In the genomic region with DNA sequence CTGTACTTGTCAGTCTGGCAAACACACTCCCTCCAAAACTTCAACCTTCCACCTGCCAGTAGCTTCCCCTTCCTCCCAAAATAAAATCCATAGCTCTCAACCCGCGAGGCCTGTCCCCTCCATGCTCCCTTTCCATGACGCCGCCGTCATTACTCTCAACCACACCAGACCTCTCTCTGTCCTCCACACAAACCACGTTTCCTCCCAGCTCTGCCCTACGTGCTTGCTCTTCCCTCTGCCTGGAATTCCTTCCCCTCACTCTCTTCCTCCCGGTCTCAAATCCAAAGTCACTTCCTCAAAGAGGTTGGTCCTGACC, we compare ENCODE assay signal across 1 cellular context.
TF ChIP-seq lines count a peak whose summit lies in the region.

No MANE protein-coding gene starts in this region.

TF ChIP-seq in IMR-90, 13 proteins besides CTCF, POLR2A, EP300 and RAD21:
- TF ChIP-seq CEBPB (IDR thresholded peaks at IDR 0.05; ENCODE audit: low read depth, low read length) (no peak), MAZ (IDR thresholded peaks at IDR 0.05; ENCODE audit: borderline replicate concordance, low read depth, low read length) (no peak), MAFK (IDR thresholded peaks at IDR 0.05; ENCODE audit: low read depth, low read length) (no peak), SMC3 (IDR thresholded peaks at IDR 0.05; ENCODE audit: low read depth, low read length) (no peak), BHLHE40 (IDR thresholded peaks at IDR 0.05; ENCODE audit: low read depth, low read length) (no peak), MXI1 (IDR thresholded peaks at IDR 0.05; ENCODE audit: borderline replicate concordance, low read depth, low read length) (no peak), RFX5 (IDR thresholded peaks at IDR 0.05; ENCODE audit: low read depth, low read length) (no peak), RCOR1 (IDR thresholded peaks at IDR 0.05; ENCODE audit: insufficient replicate concordance, low read length) (no peak), ELK1 (IDR thresholded peaks at IDR 0.05; ENCODE audit: borderline replicate concordance, low read depth, low read length) (no peak), FOS (IDR thresholded peaks at IDR 0.05; ENCODE audit: low read depth, low read length) (no peak), CHD1 (IDR thresholded peaks at IDR 0.05; ENCODE audit: low read depth, low read length) (no peak), NFE2L2 (IDR thresholded peaks at IDR 0.05; ENCODE audit: low read depth, low read length) (no peak)
- TF ChIP-seq, protein P1, sequence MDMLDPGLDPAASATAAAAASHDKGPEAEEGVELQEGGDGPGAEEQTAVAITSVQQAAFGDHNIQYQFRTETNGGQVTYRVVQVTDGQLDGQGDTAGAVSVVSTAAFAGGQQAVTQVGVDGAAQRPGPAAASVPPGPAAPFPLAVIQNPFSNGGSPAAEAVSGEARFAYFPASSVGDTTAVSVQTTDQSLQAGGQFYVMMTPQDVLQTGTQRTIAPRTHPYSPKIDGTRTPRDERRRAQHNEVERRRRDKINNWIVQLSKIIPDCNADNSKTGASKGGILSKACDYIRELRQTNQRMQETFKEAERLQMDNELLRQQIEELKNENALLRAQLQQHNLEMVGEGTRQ (IDR thresholded peaks at IDR 0.05; ENCODE audit: low read depth, low read length) = no peak
